1 cellular context compared by ENCODE assay signal in genomic region chr19:44051654-44052402, GRCh38.
A peak's percentile ranks its signal among the peaks of the same experiment; 100 is the strongest.
TF ChIP-seq lines count a peak whose summit lies in the region.

Gene ZNF223 (plus strand): TSS chr19:44052036. CDS start chr19:44055177, 3,141 bp downstream.

TF ChIP-seq in HepG2, 621 proteins besides CTCF, POLR2A, EP300 and RAD21 (continued from another document and continues in another):
- TF ChIP-seq SMYD3 (CRISPR knock-in tag; IDR thresholded peaks at IDR 0.05) (no peak), DDIT3 (CRISPR knock-in tag; IDR thresholded peaks at IDR 0.05) (no peak), PATZ1 (CRISPR knock-in tag; IDR thresholded peaks at IDR 0.05) (peak; percentile 41; the same call in 1 of the 2 replicates), SNAPC4 (CRISPR knock-in tag; IDR thresholded peaks at IDR 0.05) (no peak), ZNF878 (CRISPR knock-in tag; IDR thresholded peaks at IDR 0.05) (no peak), SKI (IDR thresholded peaks at IDR 0.05; ENCODE audit: partially characterized antibody) (peak; percentile 62), POGZ (CRISPR knock-in tag; IDR thresholded peaks at IDR 0.05) (peak; percentile 55; the same call in 1 of the 2 replicates), ELF3 (CRISPR knock-in tag; IDR thresholded peaks at IDR 0.05) (peak; percentile 74; the same call in 1 of the 2 replicates), ZBTB26 (CRISPR knock-in tag; IDR thresholded peaks at IDR 0.05; ENCODE audit: borderline replicate concordance) (no peak), ZSCAN25 (CRISPR knock-in tag; IDR thresholded peaks at IDR 0.05) (peak; percentile 59; the same call in 1 of the 2 replicates), CEBPZ (IDR thresholded peaks at IDR 0.05; ENCODE audit: low read length) (no peak), SIN3B (IDR thresholded peaks at IDR 0.05; ENCODE audit: low read length) (no peak), ZEB1 (IDR thresholded peaks at IDR 0.05; ENCODE audit: insufficient replicate concordance, low read depth) (peak; percentile 96), IRF2 (CRISPR knock-in tag; IDR thresholded peaks at IDR 0.05) (peak; percentile 99), POLR2AphosphoS5 (IDR thresholded peaks at IDR 0.05; ENCODE audit: low read depth, low read length) (peak; percentile 80), SALL2 (CRISPR knock-in tag; IDR thresholded peaks at IDR 0.05) (peak; percentile 74; the same call in 1 of the 2 replicates), ZNF503 (CRISPR knock-in tag; IDR thresholded peaks at IDR 0.05) (0 out of 2 replicates have a peak, but pooled peaks have one; percentile 41), IRF9 (CRISPR knock-in tag; IDR thresholded peaks at IDR 0.05; ENCODE audit: borderline replicate concordance) (peak; percentile 41; the same call in 1 of the 2 replicates), ZNF746 (CRISPR knock-in tag; IDR thresholded peaks at IDR 0.05) (no peak), KMT2B (CRISPR knock-in tag; IDR thresholded peaks at IDR 0.05) (peak; percentile 70; the same call in 1 of the 2 replicates), ZNF510 (CRISPR knock-in tag; IDR thresholded peaks at IDR 0.05; ENCODE audit: low read depth) (0 out of 2 replicates have a peak, but pooled peaks have one; percentile 52), TOE1 (CRISPR knock-in tag; IDR thresholded peaks at IDR 0.05) (no peak), SPEN (CRISPR knock-in tag; IDR thresholded peaks at IDR 0.05; ENCODE audit: low read depth) (peak; percentile 93), CBX5 (CRISPR knock-in tag; IDR thresholded peaks at IDR 0.05; ENCODE audit: borderline replicate concordance) (peak; percentile 68; the same call in 1 of the 2 replicates)
- TF ChIP-seq, protein P1, sequence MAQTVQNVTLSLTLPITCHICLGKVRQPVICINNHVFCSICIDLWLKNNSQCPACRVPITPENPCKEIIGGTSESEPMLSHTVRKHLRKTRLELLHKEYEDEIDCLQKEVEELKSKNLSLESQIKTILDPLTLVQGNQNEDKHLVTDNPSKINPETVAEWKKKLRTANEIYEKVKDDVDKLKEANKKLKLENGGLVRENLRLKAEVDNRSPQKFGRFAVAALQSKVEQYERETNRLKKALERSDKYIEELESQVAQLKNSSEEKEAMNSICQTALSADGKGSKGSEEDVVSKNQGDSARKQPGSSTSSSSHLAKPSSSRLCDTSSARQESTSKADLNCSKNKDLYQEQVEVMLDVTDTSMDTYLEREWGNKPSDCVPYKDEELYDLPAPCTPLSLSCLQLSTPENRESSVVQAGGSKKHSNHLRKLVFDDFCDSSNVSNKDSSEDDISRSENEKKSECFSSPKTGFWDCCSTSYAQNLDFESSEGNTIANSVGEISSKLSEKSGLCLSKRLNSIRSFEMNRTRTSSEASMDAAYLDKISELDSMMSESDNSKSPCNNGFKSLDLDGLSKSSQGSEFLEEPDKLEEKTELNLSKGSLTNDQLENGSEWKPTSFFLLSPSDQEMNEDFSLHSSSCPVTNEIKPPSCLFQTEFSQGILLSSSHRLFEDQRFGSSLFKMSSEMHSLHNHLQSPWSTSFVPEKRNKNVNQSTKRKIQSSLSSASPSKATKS (CRISPR knock-in tag; IDR thresholded peaks at IDR 0.05) = no peak
- TF ChIP-seq, protein P2, sequence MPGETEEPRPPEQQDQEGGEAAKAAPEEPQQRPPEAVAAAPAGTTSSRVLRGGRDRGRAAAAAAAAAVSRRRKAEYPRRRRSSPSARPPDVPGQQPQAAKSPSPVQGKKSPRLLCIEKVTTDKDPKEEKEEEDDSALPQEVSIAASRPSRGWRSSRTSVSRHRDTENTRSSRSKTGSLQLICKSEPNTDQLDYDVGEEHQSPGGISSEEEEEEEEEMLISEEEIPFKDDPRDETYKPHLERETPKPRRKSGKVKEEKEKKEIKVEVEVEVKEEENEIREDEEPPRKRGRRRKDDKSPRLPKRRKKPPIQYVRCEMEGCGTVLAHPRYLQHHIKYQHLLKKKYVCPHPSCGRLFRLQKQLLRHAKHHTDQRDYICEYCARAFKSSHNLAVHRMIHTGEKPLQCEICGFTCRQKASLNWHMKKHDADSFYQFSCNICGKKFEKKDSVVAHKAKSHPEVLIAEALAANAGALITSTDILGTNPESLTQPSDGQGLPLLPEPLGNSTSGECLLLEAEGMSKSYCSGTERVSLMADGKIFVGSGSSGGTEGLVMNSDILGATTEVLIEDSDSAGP (CRISPR knock-in tag; IDR thresholded peaks at IDR 0.05; ENCODE audit: borderline replicate concordance) = peak; percentile 45; the same call in 1 of the 2 replicates
- TF ChIP-seq, protein P3, sequence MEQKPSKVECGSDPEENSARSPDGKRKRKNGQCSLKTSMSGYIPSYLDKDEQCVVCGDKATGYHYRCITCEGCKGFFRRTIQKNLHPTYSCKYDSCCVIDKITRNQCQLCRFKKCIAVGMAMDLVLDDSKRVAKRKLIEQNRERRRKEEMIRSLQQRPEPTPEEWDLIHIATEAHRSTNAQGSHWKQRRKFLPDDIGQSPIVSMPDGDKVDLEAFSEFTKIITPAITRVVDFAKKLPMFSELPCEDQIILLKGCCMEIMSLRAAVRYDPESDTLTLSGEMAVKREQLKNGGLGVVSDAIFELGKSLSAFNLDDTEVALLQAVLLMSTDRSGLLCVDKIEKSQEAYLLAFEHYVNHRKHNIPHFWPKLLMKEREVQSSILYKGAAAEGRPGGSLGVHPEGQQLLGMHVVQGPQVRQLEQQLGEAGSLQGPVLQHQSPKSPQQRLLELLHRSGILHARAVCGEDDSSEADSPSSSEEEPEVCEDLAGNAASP (CRISPR knock-in tag; IDR thresholded peaks at IDR 0.05; ENCODE audit: borderline replicate concordance) = peak; percentile 74; the same call in 1 of the 2 replicates
